26 cellular contexts compared by ENCODE assay signal in genomic region chr12:15184484-15184883, GRCh38.
"Had no signal": no experiment of that assay in that cellular context is flagged by ENCODE, and none has a peak within 500 bp of the region (broad histone marks: within the 10 kb centered on the region; RNA-seq: fewer than 3 reads in every experiment).

No MANE protein-coding gene starts in this region.

- DNase-seq: brain microvascular endothelial cell; dorsolateral prefrontal cortex; effector memory CD4-positive, alpha-beta T cell; kidney; left cardiac atrium; left ventricle myocardium inferior; lower lobe of right lung; mesenchymal stem cell; midbrain; naive B cell; nephron progenitor cell; ovary; small intestine; stimulated activated CD4-positive, alpha-beta T cell treated with anti-CD3 and anti-CD28 coated beads, Interleukin-12 subunit alpha, Interleukin-12 subunit beta, amount 100 ng/mL, for 4 hours; stimulated activated naive CD4-positive, alpha-beta T cell treated with Interleukin-2 at 50 U/mL for 16 hours; thyroid gland; upper lobe of left lung had no signal

- ATAC-seq: gastroesophageal sphincter, left cardiac atrium, lower lobe of right lung, sciatic nerve had no signal

- H3K4me1 Mint-ChIP-seq: naive B cell had no signal

- H3K4me2 ChIP-seq: hepatocyte had no signal

- H3K36me3 ChIP-seq: brain microvascular endothelial cell, esophagus muscularis mucosa, gastroesophageal sphincter, left ventricle myocardium inferior, lower lobe of right lung, neutrophil, ovary, suprapubic skin, thyroid gland, upper lobe of left lung had no signal

- H3K79me2 ChIP-seq: hepatocyte had no signal

- H3K4me1 ChIP-seq: upper lobe of left lung had no signal

- H3K9me3 ChIP-seq: esophagus muscularis mucosa, gastroesophageal sphincter, left ventricle myocardium inferior, lower lobe of right lung, neutrophil, ovary, suprapubic skin, thyroid gland, upper lobe of left lung had no signal

- H2AFZ ChIP-seq: hepatocyte had no signal

- H3K27me3 Mint-ChIP-seq: progenitor cell of endocrine pancreas had no signal

- FAIRE-seq: kidney, small intestine had no signal

- H3K27ac Mint-ChIP-seq: naive B cell, nephron progenitor cell, progenitor cell of endocrine pancreas had no signal

- H3K4me3 ChIP-seq: coronary artery, dorsolateral prefrontal cortex, esophagus muscularis mucosa, gastroesophageal sphincter, hepatocyte, left ventricle myocardium inferior, lower lobe of right lung, ovary, suprapubic skin, thyroid gland, upper lobe of left lung had no signal

- H3K36me3 Mint-ChIP-seq: naive B cell had no signal

- H3K9me3 Mint-ChIP-seq: naive B cell, nephron progenitor cell had no signal

- H3K27ac ChIP-seq: brain microvascular endothelial cell, coronary artery, dorsolateral prefrontal cortex, epithelial cell of prostate, esophagus muscularis mucosa, hepatocyte, left ventricle myocardium inferior, lower lobe of right lung, neutrophil, ovary, suprapubic skin, thyroid gland had no signal

- H3K4me3 Mint-ChIP-seq: naive B cell, nephron progenitor cell had no signal

- H3K27me3 ChIP-seq: brain microvascular endothelial cell, dorsolateral prefrontal cortex, esophagus muscularis mucosa, gastroesophageal sphincter, hepatocyte, ovary, suprapubic skin, thyroid gland, upper lobe of left lung had no signal
